In genomic region chr11:57471496-57471895, GRCh38 we compare ENCODE assay signal across 10 cellular contexts. TPM values are rescaled to one million over a fixed set of nuclear protein-coding genes. Genes with fewer than 3 reads are reported as not detected.
"Had no signal": no experiment of that assay in that cellular context is flagged by ENCODE, and none has a peak within 500 bp of the region (broad histone marks: within the 10 kb centered on the region; RNA-seq: fewer than 3 reads in every experiment).

No MANE protein-coding gene starts in this region.

- H3K27ac ChIP-seq: brain microvascular endothelial cell, skin epidermis, tibial artery, uterus had no signal

- H3K9me3 ChIP-seq: tibial artery, uterus had no signal

- H3K4me3 ChIP-seq: skin epidermis, tibial artery, uterus had no signal

- DNase-seq: activated T-cell treated with anti-CD3 and anti-CD28 coated beads, Interleukin-2, amount 50 U/mL, for 1 hour; amniotic stem cell; brain microvascular endothelial cell; cerebellar nuclear complex; left cardiac atrium; tibial artery; uterus had no signal

- H3K27me3 ChIP-seq: uterus had no signal

- H3K36me3 ChIP-seq: brain microvascular endothelial cell, tibial artery, uterus had no signal

RNA-seq across cellular contexts. Expression of gene RTN4RL2, which starts 11.2 kb away (rescaled TPM):
- total RNA-seq: dermis microvascular lymphatic vessel endothelial cell; naive thymus-derived CD8-positive, alpha-beta T cell had no signal
